In the genomic region with DNA sequence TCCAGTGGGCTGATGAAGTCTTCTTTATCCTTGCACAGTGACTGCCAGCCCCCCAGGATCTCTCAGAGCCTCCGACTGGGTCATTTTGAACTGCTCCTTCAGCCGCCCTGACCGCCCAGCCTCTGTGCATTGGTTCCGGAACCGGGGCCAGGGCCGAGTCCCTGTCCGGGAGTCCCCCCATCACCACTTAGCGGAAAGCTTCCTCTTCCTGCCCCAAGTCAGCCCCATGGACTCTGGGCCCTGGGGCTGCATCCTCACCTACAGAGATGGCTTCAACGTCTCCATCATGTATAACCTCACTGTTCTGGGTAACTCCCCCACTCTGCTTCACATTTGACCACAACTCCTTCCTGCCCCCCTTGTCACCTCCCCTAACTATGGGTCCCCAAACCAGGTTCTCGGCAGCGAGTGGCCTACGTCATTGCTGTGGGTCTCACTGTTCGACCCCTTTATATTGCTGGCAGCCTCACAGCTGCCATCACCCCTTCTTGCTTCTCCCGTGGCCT, we compare ENCODE assay signal across 1 cellular context.
TF ChIP-seq lines count a peak whose summit lies in the region.

No MANE protein-coding gene starts in this region.

TF ChIP-seq in HepG2, 621 proteins besides CTCF, POLR2A, EP300 and RAD21:
- no peak for TF ChIP-seq BCL6 (CRISPR knock-in tag; IDR thresholded peaks at IDR 0.05)
- TF ChIP-seq, protein P1, sequence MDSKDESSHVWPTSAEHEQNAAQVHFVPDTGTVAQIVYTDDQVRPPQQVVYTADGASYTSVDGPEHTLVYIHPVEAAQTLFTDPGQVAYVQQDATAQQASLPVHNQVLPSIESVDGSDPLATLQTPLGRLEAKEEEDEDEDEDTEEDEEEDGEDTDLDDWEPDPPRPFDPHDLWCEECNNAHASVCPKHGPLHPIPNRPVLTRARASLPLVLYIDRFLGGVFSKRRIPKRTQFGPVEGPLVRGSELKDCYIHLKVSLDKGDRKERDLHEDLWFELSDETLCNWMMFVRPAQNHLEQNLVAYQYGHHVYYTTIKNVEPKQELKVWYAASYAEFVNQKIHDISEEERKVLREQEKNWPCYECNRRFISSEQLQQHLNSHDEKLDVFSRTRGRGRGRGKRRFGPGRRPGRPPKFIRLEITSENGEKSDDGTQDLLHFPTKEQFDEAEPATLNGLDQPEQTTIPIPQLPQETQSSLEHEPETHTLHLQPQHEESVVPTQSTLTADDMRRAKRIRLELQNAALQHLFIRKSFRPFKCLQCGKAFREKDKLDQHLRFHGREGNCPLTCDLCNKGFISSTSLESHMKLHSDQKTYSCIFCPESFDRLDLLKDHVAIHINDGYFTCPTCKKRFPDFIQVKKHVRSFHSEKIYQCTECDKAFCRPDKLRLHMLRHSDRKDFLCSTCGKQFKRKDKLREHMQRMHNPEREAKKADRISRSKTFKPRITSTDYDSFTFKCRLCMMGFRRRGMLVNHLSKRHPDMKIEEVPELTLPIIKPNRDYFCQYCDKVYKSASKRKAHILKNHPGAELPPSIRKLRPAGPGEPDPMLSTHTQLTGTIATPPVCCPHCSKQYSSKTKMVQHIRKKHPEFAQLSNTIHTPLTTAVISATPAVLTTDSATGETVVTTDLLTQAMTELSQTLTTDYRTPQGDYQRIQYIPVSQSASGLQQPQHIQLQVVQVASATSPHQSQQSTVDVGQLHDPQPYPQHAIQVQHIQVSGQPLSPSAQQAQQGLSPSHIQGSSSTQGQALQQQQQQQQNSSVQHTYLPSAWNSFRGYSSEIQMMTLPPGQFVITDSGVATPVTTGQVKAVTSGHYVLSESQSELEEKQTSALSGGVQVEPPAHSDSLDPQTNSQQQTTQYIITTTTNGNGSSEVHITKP (CRISPR knock-in tag; IDR thresholded peaks at IDR 0.05; ENCODE audit: low read depth) = no peak
- TF ChIP-seq, protein P2, sequence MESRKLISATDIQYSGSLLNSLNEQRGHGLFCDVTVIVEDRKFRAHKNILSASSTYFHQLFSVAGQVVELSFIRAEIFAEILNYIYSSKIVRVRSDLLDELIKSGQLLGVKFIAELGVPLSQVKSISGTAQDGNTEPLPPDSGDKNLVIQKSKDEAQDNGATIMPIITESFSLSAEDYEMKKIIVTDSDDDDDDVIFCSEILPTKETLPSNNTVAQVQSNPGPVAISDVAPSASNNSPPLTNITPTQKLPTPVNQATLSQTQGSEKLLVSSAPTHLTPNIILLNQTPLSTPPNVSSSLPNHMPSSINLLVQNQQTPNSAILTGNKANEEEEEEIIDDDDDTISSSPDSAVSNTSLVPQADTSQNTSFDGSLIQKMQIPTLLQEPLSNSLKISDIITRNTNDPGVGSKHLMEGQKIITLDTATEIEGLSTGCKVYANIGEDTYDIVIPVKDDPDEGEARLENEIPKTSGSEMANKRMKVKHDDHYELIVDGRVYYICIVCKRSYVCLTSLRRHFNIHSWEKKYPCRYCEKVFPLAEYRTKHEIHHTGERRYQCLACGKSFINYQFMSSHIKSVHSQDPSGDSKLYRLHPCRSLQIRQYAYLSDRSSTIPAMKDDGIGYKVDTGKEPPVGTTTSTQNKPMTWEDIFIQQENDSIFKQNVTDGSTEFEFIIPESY (CRISPR knock-in tag; IDR thresholded peaks at IDR 0.05) = peak; percentile 42; the same call in 1 of the 2 replicates
- TF ChIP-seq ARNTL (CRISPR knock-in tag; IDR thresholded peaks at IDR 0.05) = no peak
